In genomic region chr9:34126207-34127034, GRCh38 we compare ENCODE assay signal across 8 cellular contexts.
DNase-seq lines count a peak whose midpoint lies in the region; TF ChIP-seq lines count a peak whose summit lies in the region.

Gene DCAF12, minus strand, starts transcription at chr9:34126698. Its CDS starts 267 bp downstream, at chr9:34126431.

- no peaks in the 10 kb centered on the region for H3K9me3 Mint-ChIP-seq in nephron progenitor cell
- no peaks in the 10 kb centered on the region for H3K9me3 Mint-ChIP-seq in stimulated activated naive CD8-positive, alpha-beta T cell treated with anti-CD3 and anti-CD28 coated beads, Interleukin-15, Interleukin-2, amounts not matched to agents 100 ng/mL and 50 ng/mL, for 24 hours

- DNase-seq in ELF-1 (ENCODE audit: low read depth, low spot score), result peak; percentile 96
- DNase-seq in GOT3 (lab: John Stamatoyannopoulos, UW), result peak; percentile 36
- peak; percentile 78 for DNase-seq in LNCaP clone FGC (ENCODE audit: low read depth)
- peak; percentile 74 for DNase-seq in activated gamma-delta T cell (lab: John Stamatoyannopoulos, UW)
- peak; percentile 80 for DNase-seq in fibroblast of the conjunctiva (ENCODE audit: low read depth)
- DNase-seq in nephron progenitor cell, result peak; percentile 91

- H3K4me3 Mint-ChIP-seq in nephron progenitor cell, result peak within 1 kb of the TSS; percentile 91
- H3K4me3 Mint-ChIP-seq in stimulated activated naive CD8-positive, alpha-beta T cell treated with anti-CD3 and anti-CD28 coated beads, Interleukin-15, Interleukin-2, amounts not matched to agents 100 ng/mL and 50 ng/mL, for 24 hours, result peak within 1 kb of the TSS; percentile 98

- H3K27ac Mint-ChIP-seq in nephron progenitor cell, result peak within 1 kb of the TSS; percentile 99
- H3K27ac Mint-ChIP-seq in stimulated activated naive CD8-positive, alpha-beta T cell treated with anti-CD3 and anti-CD28 coated beads, Interleukin-15, Interleukin-2, amounts not matched to agents 100 ng/mL and 50 ng/mL, for 24 hours, result peak within 1 kb of the TSS; percentile 97

- H3K27me3 Mint-ChIP-seq in nephron progenitor cell (ENCODE audit: low read depth, poor library complexity), result peaks cover 7% of the 10 kb centered on the region
- H3K27me3 Mint-ChIP-seq in stimulated activated naive CD8-positive, alpha-beta T cell treated with anti-CD3 and anti-CD28 coated beads, Interleukin-15, Interleukin-2, amounts not matched to agents 100 ng/mL and 50 ng/mL, for 24 hours, result no peaks in the 10 kb centered on the region

- peaks cover 28% of the 10 kb centered on the region for H3K36me3 Mint-ChIP-seq in nephron progenitor cell (ENCODE audit: low read depth)
- H3K36me3 Mint-ChIP-seq in stimulated activated naive CD8-positive, alpha-beta T cell treated with anti-CD3 and anti-CD28 coated beads, Interleukin-15, Interleukin-2, amounts not matched to agents 100 ng/mL and 50 ng/mL, for 24 hours (ENCODE audit: low read depth), result peaks cover 37% of the 10 kb centered on the region

- TF ChIP-seq CTCF in LNCaP clone FGC (IDR thresholded peaks at IDR 0.05; ENCODE audit: control insufficient read depth, extremely low read depth, insufficient read depth), result no peak
- TF ChIP-seq CTCF in nephron progenitor cell (IDR thresholded peaks at IDR 0.05), result no peak

- H3K4me1 Mint-ChIP-seq in nephron progenitor cell, result peaks cover 57% of the 10 kb centered on the region
- peaks cover 43% of the 10 kb centered on the region for H3K4me1 Mint-ChIP-seq in stimulated activated naive CD8-positive, alpha-beta T cell treated with anti-CD3 and anti-CD28 coated beads, Interleukin-15, Interleukin-2, amounts not matched to agents 100 ng/mL and 50 ng/mL, for 24 hours (ENCODE audit: low read depth)

- TF ChIP-seq POLR2A in Raji (IDR thresholded peaks at IDR 0.05; ENCODE audit: insufficient read depth, low read depth, low read length), result peak; percentile 89

- peak within 1 kb of the TSS; percentile 95 for H3K4me3 ChIP-seq in LNCaP clone FGC (ENCODE audit: low read depth, low read length)

Comparison
In these comparisons a context has a peak if more than half of its experiments do, and no peak if none do; other contexts are left out.
1. Peak in every context shown above with its lines: DNase-seq and H3K4me3 ChIP-seq.
2. DNase-seq: peak in every context shown above with its lines; median percentile 96 in ELF-1; 91 in nephron progenitor cell; 80 in fibroblast of the conjunctiva; 78 in LNCaP clone FGC; 74 in activated gamma-delta T cell; 36 in GOT3.